ENCODE assay signal across 8 cellular contexts in genomic region chr7:2715341-2716231, GRCh38. TPM values are rescaled to one million over a fixed set of nuclear protein-coding genes. Genes with fewer than 3 reads are reported as not detected.
DNase-seq lines count a peak whose midpoint lies in the region; ATAC-seq and TF ChIP-seq lines count a peak whose summit lies in the region.

No MANE protein-coding gene starts in this region.

- peaks cover 74% of the 10 kb centered on the region for H3K4me1 ChIP-seq in cardiac muscle cell (ENCODE audit: low read depth)

- peak overlapping the region; percentile 64 for H3K4me3 Mint-ChIP-seq in activated B cell treated with CpG ODN at 0.5 μM for 24 hours
- no peak overlapping the region for H3K4me3 Mint-ChIP-seq in chondrocyte (ENCODE audit: unreplicated experiment)

- H3K27ac Mint-ChIP-seq in activated B cell treated with CpG ODN at 0.5 μM for 24 hours (peak overlapping the region; percentile 87), chondrocyte (ENCODE audit: unreplicated experiment) (peak overlapping the region; percentile 25)

- H3K27me3 ChIP-seq in cardiac muscle cell, result no peaks in the 10 kb centered on the region

- peaks cover 24% of the 10 kb centered on the region for H3K36me3 Mint-ChIP-seq in activated B cell treated with CpG ODN at 0.5 μM for 24 hours (ENCODE audit: low read depth)
- H3K36me3 Mint-ChIP-seq in chondrocyte (ENCODE audit: low read depth), result peaks cover 34% of the 10 kb centered on the region

- peaks cover 71% of the 10 kb centered on the region for H3K4me1 Mint-ChIP-seq in activated B cell treated with CpG ODN at 0.5 μM for 24 hours
- H3K4me1 Mint-ChIP-seq in chondrocyte (ENCODE audit: low read depth), result peaks cover 48% of the 10 kb centered on the region

- peak overlapping the region; percentile 95 for H3K27ac ChIP-seq in cardiac muscle cell

- POLR2A ChIA-PET in activated B cell treated with CpG ODN at 0.5 μM for 24 hours (lab: Charles Lee), result interaction anchor here (0.5 to 1.3 kb wide), 4 partner anchors 42 to 1861 kb away, joined by 3 to 5 read pairs (median 4); no protein-coding TSS in a partner anchor

- no peak overlapping the region for H3K4me3 ChIP-seq in cardiac muscle cell

- intact Hi-C loops in cardiac septum (cut with DNase I) (no loop called here), activated B cell treated with CpG ODN at 0.5 μM for 24 hours (cut with micrococcal nuclease) (loop anchor here (2.0 to 5.0 kb wide), 3 partner anchors 17 to 327 kb away; partner anchors contain the start of genes CARD11 and GNA12)

- DNase-seq in cardiac muscle cell (ENCODE audit: low read depth in 1 of 2, low spot score in 1 of 2), result peak in 1 of 2 donors; percentile 59
- no peak for DNase-seq in cardiac septum (ENCODE audit: low spot score)
- DNase-seq in activated B cell treated with CpG ODN at 0.5 μM for 24 hours, result no peak
- no peak for DNase-seq in chondrocyte (ENCODE audit: low spot score)
- peak; percentile 15 for DNase-seq in stimulated activated naive CD4-positive, alpha-beta T cell treated with Interleukin-2 at 50 U/mL for 16 hours (lab: John Stamatoyannopoulos, UW)
- no peak for DNase-seq in foreskin melanocyte
- no peak for DNase-seq in NCI-H146 treated with DMSO at 0.1 percent for 48 hours (lab: John Stamatoyannopoulos, UW; ENCODE audit: unreplicated experiment)
- no peak for DNase-seq in NCI-H69 (lab: John Stamatoyannopoulos, UW)

- H3K9me3 Mint-ChIP-seq in activated B cell treated with CpG ODN at 0.5 μM for 24 hours (no peaks in the 10 kb centered on the region), chondrocyte (ENCODE audit: low read depth) (peaks cover 3% of the 10 kb centered on the region)

- ATAC-seq in activated B cell treated with CpG ODN at 0.5 μM for 24 hours (ENCODE audit: low read depth), result peak; percentile 11

- CTCF ChIA-PET in activated B cell treated with CpG ODN at 0.5 μM for 24 hours (lab: Charles Lee), result interaction anchor here (0.9 to 1.4 kb wide), 4 partner anchors 17 to 45 kb away, joined by 3 to 6 read pairs (median 4); no protein-coding TSS in a partner anchor

- no peaks in the 10 kb centered on the region for H3K9me3 ChIP-seq in cardiac muscle cell (ENCODE audit: low read depth)

- H3K27me3 Mint-ChIP-seq in activated B cell treated with CpG ODN at 0.5 μM for 24 hours, result no peaks in the 10 kb centered on the region
- no peaks in the 10 kb centered on the region for H3K27me3 Mint-ChIP-seq in chondrocyte (ENCODE audit: low read depth)

- no peaks in the 10 kb centered on the region for H3K36me3 ChIP-seq in cardiac muscle cell

- TF ChIP-seq CTCF in cardiac muscle cell (IDR thresholded peaks at IDR 0.05; ENCODE audit: low read depth, low read length) (no peak), activated B cell treated with CpG ODN at 0.5 μM for 24 hours (IDR thresholded peaks at IDR 0.05) (no peak), chondrocyte (IDR thresholded peaks at IDR 0.05) (no peak)

RNA-seq across cellular contexts. Expression of gene AMZ1, which starts 27.6 kb away (rescaled TPM):
- total RNA-seq in cardiac muscle cell (0.80 and 1.1 TPM in 2 replicates), cardiac septum (0.08 TPM), activated B cell treated with CpG ODN at 0.5 μM for 24 hours (5.9 and 8.3 TPM in 2 replicates), chondrocyte (9.1 to 11.1 TPM (median 9.6 TPM) in 3 replicates)
- 1.6 and 1.7 TPM in 2 replicates for polyA plus RNA-seq in cardiac muscle cell
